Comparison of ENCODE assay signal across 15 cellular contexts in the genomic region with DNA sequence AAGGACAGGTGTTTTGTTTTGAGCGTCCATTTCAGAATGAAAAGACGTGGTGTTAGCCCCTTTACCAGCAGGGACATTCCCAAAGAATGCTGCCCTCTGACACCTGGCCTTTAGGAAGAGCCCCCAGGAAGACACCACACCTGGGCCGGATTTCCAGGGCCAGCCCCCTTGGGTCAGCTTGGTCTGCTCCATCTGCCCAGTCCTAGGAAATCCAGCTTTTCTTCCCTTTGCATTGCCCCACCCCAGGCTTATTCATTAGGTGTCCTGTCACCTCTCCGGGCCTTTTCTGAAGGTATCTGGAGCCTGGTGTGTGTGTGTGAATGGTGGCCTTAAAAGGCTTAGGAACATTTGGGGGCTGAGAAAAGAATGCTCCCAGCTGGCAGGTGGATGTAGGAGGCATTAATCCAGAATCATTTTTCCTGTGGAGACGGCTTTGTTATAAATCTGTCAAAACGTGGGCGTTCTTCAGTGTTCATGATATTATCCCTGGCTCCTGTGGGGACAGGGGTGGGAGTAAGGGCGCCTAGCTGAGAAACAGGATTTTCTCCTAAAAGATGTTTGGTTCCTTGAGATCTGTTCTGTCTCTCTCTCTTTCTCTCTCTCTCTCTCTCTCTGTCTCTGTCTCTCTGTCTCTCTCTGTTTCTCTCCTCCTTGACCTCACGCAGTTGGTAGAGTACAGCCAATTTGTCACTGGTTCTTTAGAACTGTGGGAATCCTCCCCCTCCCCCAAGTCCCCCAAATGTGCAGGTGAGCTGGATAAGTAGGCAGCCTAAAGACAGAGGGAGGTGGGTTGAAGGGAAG.
"Had no signal": no experiment of that assay in that cellular context is flagged by ENCODE, and none has a peak within 500 bp of the region (broad histone marks: within the 10 kb centered on the region; RNA-seq: fewer than 3 reads in every experiment).

No MANE protein-coding gene starts in this region.

- H3K4me3 ChIP-seq: hepatocyte, lung, psoas muscle, thyroid gland, uterus had no signal

- H3K36me3 ChIP-seq: thyroid gland, uterus had no signal

- H3K4me2 ChIP-seq: hepatocyte had no signal

- H3K27ac ChIP-seq: hepatocyte, psoas muscle, thyroid gland, uterus had no signal

- ATAC-seq: activated T-cell treated with anti-CD3 and anti-CD28 coated beads, Interleukin-2, amount 50 U/mL, for 4 hours; natural killer cell; stimulated activated naive CD8-positive, alpha-beta T cell treated with anti-CD3 and anti-CD28 coated beads, Interleukin-15, amount 100 ng/mL, for 72 hours had no signal

- H3K4me1 Mint-ChIP-seq: activated naive CD8-positive, alpha-beta T cell treated with anti-CD3 and anti-CD28 coated beads for 36 hours; natural killer cell; stimulated activated naive CD8-positive, alpha-beta T cell treated with anti-CD3 and anti-CD28 coated beads, Interleukin-15, amount 100 ng/mL, for 72 hours had no signal

- H3K9me3 ChIP-seq: psoas muscle, thyroid gland, uterus had no signal

- H3K36me3 Mint-ChIP-seq: natural killer cell had no signal

- H3K79me2 ChIP-seq: hepatocyte had no signal

- H3K27ac Mint-ChIP-seq: activated naive CD8-positive, alpha-beta T cell treated with anti-CD3 and anti-CD28 coated beads for 36 hours; natural killer cell had no signal

- H2AFZ ChIP-seq: hepatocyte had no signal

- H3K4me1 ChIP-seq: psoas muscle, thyroid gland, uterus had no signal

- H3K9me3 Mint-ChIP-seq: natural killer cell had no signal

- H3K4me3 Mint-ChIP-seq: activated naive CD8-positive, alpha-beta T cell treated with anti-CD3 and anti-CD28 coated beads for 36 hours; activated T-cell treated with anti-CD3 and anti-CD28 coated beads, Interleukin-2, amount 50 U/mL, for 4 hours; natural killer cell; stimulated activated naive CD8-positive, alpha-beta T cell treated with anti-CD3 and anti-CD28 coated beads, Interleukin-15, amount 100 ng/mL, for 72 hours had no signal

- DNase-seq: activated gamma-delta T cell treated with Interleukin-2 at 50 U/mL for 16 hours; activated naive CD8-positive, alpha-beta T cell treated with anti-CD3 and anti-CD28 coated beads for 36 hours; activated T-cell treated with anti-CD3 and anti-CD28 coated beads, Interleukin-2, amount 50 U/mL, for 4 hours; foreskin melanocyte; kidney glomerular epithelial cell; natural killer cell; stimulated activated CD4-positive, alpha-beta T cell treated with anti-CD3 and anti-CD28 coated beads, Interleukin-15, amount 100 ng/mL, for 24 hours; stimulated activated CD4-positive, alpha-beta T cell treated with anti-CD3 and anti-CD28 coated beads, Interleukin-4, amount 100 ng/mL, for 4 hours; stimulated activated naive CD8-positive, alpha-beta T cell treated with anti-CD3 and anti-CD28 coated beads, Interleukin-15, amount 100 ng/mL, for 72 hours; T-helper 2 cell; thyroid gland; uterus had no signal

- H3K27me3 ChIP-seq: hepatocyte, thyroid gland, uterus had no signal
